Comparison of ENCODE assay signal across 14 cellular contexts in the genomic region with DNA sequence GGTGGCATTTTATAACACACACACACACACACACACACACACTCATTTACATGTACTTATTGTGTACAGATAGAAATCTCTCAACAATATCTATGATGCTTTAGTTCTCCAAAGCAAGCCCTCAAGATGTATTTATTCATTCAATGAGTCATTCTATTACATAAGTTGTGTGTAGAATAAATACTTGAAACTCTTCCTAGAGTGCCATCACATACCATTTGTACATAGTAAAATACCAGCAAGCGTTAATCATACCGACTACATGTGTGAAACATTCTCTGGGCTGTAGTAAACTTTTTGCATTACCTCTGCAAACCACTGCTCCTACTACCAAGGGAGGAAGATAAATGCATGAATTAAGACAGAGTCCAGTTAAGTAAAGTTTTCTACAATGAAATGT.
"Had no signal": no experiment of that assay in that cellular context is flagged by ENCODE, and none has a peak within 500 bp of the region (broad histone marks: within the 10 kb centered on the region; RNA-seq: fewer than 3 reads in every experiment).

No MANE protein-coding gene starts in this region.

- H3K36me3 ChIP-seq: gastrocnemius medialis, neutrophil, tibial nerve, vagina had no signal

- ATAC-seq: activated naive CD8-positive, alpha-beta T cell treated with anti-CD3 and anti-CD28 coated beads, Interleukin-2, amount 50 U/mL, for 24 hours; esophagus mucosa; gastrocnemius medialis; naive thymus-derived CD4-positive, alpha-beta T cell; right cardiac atrium; stimulated activated memory B cell treated with anti-CD40 and anti-IgM and Interleukin-4, amounts not matched to agents 10 μg/mL and 1 μg/mL and 100 μg/mL, for 72 hours; T-helper 17 cell had no signal

- H3K9me3 ChIP-seq: gastrocnemius medialis, neutrophil, tibial nerve, vagina had no signal

- H3K27ac ChIP-seq: gastrocnemius medialis, neutrophil, tibial nerve, vagina had no signal

- H3K27me3 ChIP-seq: gastrocnemius medialis, neutrophil, tibial nerve, vagina had no signal

- DNase-seq: activated B cell treated with CpG ODN at 0.5 μM for 24 hours; activated CD4-positive, alpha-beta T cell treated with anti-CD3 and anti-CD28 coated beads, Interleukin-2, amount 10 ng/mL, durations not matched to agents 24 days and 14 days; activated naive CD4-positive, alpha-beta T cell treated with Interleukin-2 at 50 U/mL for 16 hours; activated naive CD8-positive, alpha-beta T cell treated with anti-CD3 and anti-CD28 coated beads, Interleukin-2, amount 50 U/mL, for 24 hours; endodermal cell; gastrocnemius medialis; naive thymus-derived CD4-positive, alpha-beta T cell; right cardiac atrium; T-helper 17 cell had no signal

- H3K4me3 ChIP-seq: gastrocnemius medialis, tibial nerve, vagina had no signal

- H3K4me1 ChIP-seq: gastrocnemius medialis, tibial nerve, vagina had no signal
